ENCODE assay signal across 1 cellular context in genomic region chr21:46286668-46286982, GRCh38.
TF ChIP-seq lines count a peak whose summit lies in the region.

No MANE protein-coding gene starts in this region.

TF ChIP-seq in H1, 55 proteins besides CTCF, POLR2A, EP300 and RAD21 (continued from another document):
- TF ChIP-seq SUZ12 (IDR thresholded peaks at IDR 0.05; ENCODE audit: low read length) (no peak), TAF1 (IDR thresholded peaks at IDR 0.05; ENCODE audit: low read depth, low read length) (no peak), TAF7 (optimal IDR thresholded peaks at IDR 0.05; ENCODE audit: borderline replicate concordance, low read depth, low read length) (no peak)
